In the genomic region with DNA sequence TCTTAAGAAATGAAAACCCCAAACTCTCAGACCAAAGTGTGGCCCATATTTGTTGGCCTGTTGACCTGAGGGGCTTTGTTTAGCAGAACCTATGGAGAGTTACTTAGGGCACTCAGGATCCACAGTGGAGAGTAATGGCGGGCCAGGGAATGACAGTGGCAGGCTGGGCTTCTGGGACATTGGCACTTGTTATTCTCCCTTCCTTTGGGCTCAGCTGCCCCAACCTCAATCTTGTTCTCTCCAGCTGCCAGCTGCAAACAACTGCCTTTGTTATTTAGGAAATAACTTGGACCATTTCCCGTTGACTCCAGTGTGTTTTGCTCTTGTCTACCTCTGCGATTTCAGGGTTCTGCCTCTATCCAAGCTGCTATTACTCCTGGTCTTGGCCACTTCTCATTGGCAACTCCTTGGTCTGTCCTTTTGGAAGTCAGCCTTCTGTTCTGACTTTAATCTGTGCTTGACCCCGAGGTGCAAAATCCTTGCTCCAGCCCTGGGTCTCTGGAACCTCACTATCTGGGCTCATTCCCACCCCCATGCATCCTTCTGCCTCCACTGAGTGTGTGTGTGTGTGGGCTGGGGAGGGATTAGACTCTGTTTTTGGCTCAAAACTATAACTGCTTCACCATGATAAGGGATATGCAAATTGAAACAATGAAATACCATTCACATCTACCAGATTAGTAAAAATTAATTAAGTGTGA, we compare ENCODE assay signal across 1 cellular context.
TF ChIP-seq lines count a peak whose summit lies in the region.

No MANE protein-coding gene starts in this region.

TF ChIP-seq in endothelial cell of umbilical vein, 7 proteins besides CTCF, POLR2A, EP300 and RAD21 (continued from another document):
- TF ChIP-seq FOS (IDR thresholded peaks at IDR 0.05; ENCODE audit: borderline replicate concordance, insufficient read depth, low read length) = no peak
- no peak for TF ChIP-seq JUN (IDR thresholded peaks at IDR 0.05; ENCODE audit: borderline replicate concordance, insufficient read depth, insufficient read length, low read depth)
- no peak for TF ChIP-seq MYC (IDR thresholded peaks at IDR 0.05; ENCODE audit: low read depth, low read length)
